In the genomic region with DNA sequence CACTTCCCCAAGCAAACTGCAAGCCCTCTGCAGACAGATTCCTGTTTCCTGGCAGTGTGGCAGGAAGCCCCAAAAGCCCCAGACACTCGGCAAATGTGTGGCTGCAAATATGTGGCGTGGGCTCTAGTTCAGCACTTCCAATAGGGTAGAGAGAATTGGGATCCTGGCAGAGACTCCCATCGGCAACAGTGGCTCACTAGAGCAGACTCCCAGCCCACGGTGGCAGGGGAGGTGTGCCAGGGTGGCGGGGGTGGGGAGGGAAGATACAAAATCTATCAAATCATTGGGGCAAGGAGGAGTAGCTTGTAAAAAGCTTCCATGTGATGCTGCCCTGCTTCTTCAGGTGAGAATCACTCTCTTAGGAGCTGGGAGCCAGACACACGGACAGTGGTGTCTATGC, we compare ENCODE assay signal across 7 cellular contexts.
"Had no signal": no experiment of that assay in that cellular context is flagged by ENCODE, and none has a peak within 500 bp of the region (broad histone marks: within the 10 kb centered on the region; RNA-seq: fewer than 3 reads in every experiment).

No MANE protein-coding gene starts in this region.

- DNase-seq: H9, HCEC 1CT, KBM-7 had no signal

- H3K27ac ChIP-seq: HL-60 had no signal

- H3K36me3 Mint-ChIP-seq: IgD-negative memory B cell had no signal

- H2AFZ ChIP-seq: GM23338 had no signal

- H3K9me3 Mint-ChIP-seq: GM23338, H9, IgD-negative memory B cell had no signal

- H3K4me3 ChIP-seq: GM23338 had no signal

- H3K4me2 ChIP-seq: GM23338 had no signal

- H3K4me3 Mint-ChIP-seq: GM23338, H9, IgD-negative memory B cell had no signal

- H3K27ac Mint-ChIP-seq: GM23338, IgD-negative memory B cell had no signal

- ATAC-seq: GM23338, HepG2 had no signal
